Comparison of ENCODE assay signal across 1 cellular context in genomic region chr11:107792049-107792443, GRCh38.
TF ChIP-seq lines count a peak whose summit lies in the region.

No MANE protein-coding gene starts in this region.

TF ChIP-seq in HepG2, 621 proteins besides CTCF, POLR2A, EP300 and RAD21:
- TF ChIP-seq RFX3 (CRISPR knock-in tag; IDR thresholded peaks at IDR 0.05) (no peak), ZBTB8A (CRISPR knock-in tag; IDR thresholded peaks at IDR 0.05; ENCODE audit: borderline replicate concordance, low read depth) (no peak), HMG20B (CRISPR knock-in tag; conservative IDR thresholded peaks at IDR 0.05) (no peak), ARID2 (CRISPR knock-in tag; IDR thresholded peaks at IDR 0.05; ENCODE audit: borderline replicate concordance) (no peak), ZNF589 (CRISPR knock-in tag; conservative IDR thresholded peaks at IDR 0.05) (no peak), ZNF792 (CRISPR knock-in tag; IDR thresholded peaks at IDR 0.05) (no peak), SIN3B (IDR thresholded peaks at IDR 0.05; ENCODE audit: low read length) (no peak), MEF2D (CRISPR knock-in tag; IDR thresholded peaks at IDR 0.05) (no peak), MIER2 (CRISPR knock-in tag; IDR thresholded peaks at IDR 0.05) (no peak), NFE2 (CRISPR knock-in tag; IDR thresholded peaks at IDR 0.05) (no peak), NAIF1 (CRISPR knock-in tag; IDR thresholded peaks at IDR 0.05; ENCODE audit: borderline replicate concordance) (no peak), PHF21A (CRISPR knock-in tag; IDR thresholded peaks at IDR 0.05) (no peak), ZMYM2 (CRISPR knock-in tag; IDR thresholded peaks at IDR 0.05) (no peak), ZNF441 (CRISPR knock-in tag; IDR thresholded peaks at IDR 0.05; ENCODE audit: borderline replicate concordance) (no peak), ZBTB4 (CRISPR knock-in tag; IDR thresholded peaks at IDR 0.05; ENCODE audit: borderline replicate concordance) (no peak)
- TF ChIP-seq, protein P1, sequence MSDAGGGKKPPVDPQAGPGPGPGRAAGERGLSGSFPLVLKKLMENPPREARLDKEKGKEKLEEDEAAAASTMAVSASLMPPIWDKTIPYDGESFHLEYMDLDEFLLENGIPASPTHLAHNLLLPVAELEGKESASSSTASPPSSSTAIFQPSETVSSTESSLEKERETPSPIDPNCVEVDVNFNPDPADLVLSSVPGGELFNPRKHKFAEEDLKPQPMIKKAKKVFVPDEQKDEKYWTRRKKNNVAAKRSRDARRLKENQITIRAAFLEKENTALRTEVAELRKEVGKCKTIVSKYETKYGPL (CRISPR knock-in tag; IDR thresholded peaks at IDR 0.05): no peak
- TF ChIP-seq, protein P2, sequence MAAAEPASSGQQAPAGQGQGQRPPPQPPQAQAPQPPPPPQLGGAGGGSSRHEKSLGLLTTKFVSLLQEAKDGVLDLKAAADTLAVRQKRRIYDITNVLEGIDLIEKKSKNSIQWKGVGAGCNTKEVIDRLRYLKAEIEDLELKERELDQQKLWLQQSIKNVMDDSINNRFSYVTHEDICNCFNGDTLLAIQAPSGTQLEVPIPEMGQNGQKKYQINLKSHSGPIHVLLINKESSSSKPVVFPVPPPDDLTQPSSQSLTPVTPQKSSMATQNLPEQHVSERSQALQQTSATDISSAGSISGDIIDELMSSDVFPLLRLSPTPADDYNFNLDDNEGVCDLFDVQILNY (CRISPR knock-in tag; conservative IDR thresholded peaks at IDR 0.05): no peak
